ENCODE assay signal across 8 cellular contexts in genomic region chr9:117744856-117745389, GRCh38. TPM values are rescaled to one million over a fixed set of nuclear protein-coding genes. Genes with fewer than 3 reads are reported as not detected.
DNase-seq lines count a peak whose midpoint lies in the region; ATAC-seq and TF ChIP-seq lines count a peak whose summit lies in the region.

No MANE protein-coding gene starts in this region.

- H3K23me2 ChIP-seq in H9 (ENCODE audit: insufficient read length, low read depth, low read length, poor library complexity, severe bottlenecking): no peaks in the 10 kb centered on the region

- H3K18ac ChIP-seq in H9 (ENCODE audit: insufficient read length, low read depth, low read length): no peak overlapping the region

- POLR2A ChIA-PET in PC-3 (lab: Charles Lee; ENCODE audit: unreplicated experiment): no interaction called here

- no peak overlapping the region for H3T11ph ChIP-seq in H9 (ENCODE audit: low read length)

- no peaks in the 10 kb centered on the region for H3K4me1 ChIP-seq in H9 (ENCODE audit: insufficient read depth, low read length)
- no peaks in the 10 kb centered on the region for H3K4me1 ChIP-seq in duodenal mucosa (ENCODE audit: control insufficient read depth in 1 of 2, insufficient read depth in 2 of 2, low read length in 2 of 2)
- H3K4me1 ChIP-seq in mucosa of rectum (ENCODE audit: control insufficient read depth in 2 of 2, insufficient read depth in 2 of 2, low read length in 2 of 2): peaks cover 2 to 6% of the 10 kb centered on the region in 2 donors
- no peaks in the 10 kb centered on the region for H3K4me1 ChIP-seq in PC-3 (ENCODE audit: insufficient read depth, low read length)
- H3K4me1 ChIP-seq in BE2C: no peaks in the 10 kb centered on the region

- H3K9me3 ChIP-seq in H9 (ENCODE audit: control insufficient read depth, low read depth, low read length): no peaks in the 10 kb centered on the region
- H3K9me3 ChIP-seq in duodenal mucosa (ENCODE audit: control insufficient read depth in 1 of 2, low read length in 2 of 2): no peaks in the 10 kb centered on the region
- no peaks in the 10 kb centered on the region for H3K9me3 ChIP-seq in mucosa of rectum (ENCODE audit: control insufficient read depth in 2 of 2, low read length in 2 of 2)
- no peaks in the 10 kb centered on the region for H3K9me3 ChIP-seq in PC-3 (ENCODE audit: low read length)
- no peaks in the 10 kb centered on the region for H3K9me3 ChIP-seq in BE2C

- H4K91ac ChIP-seq in H9 (ENCODE audit: insufficient read length, low read depth, low read length): no peak overlapping the region

- H3K4me2 ChIP-seq in H9 (ENCODE audit: insufficient read depth, insufficient read length, low read length) (peak overlapping the region; percentile 2), PC-3 (ENCODE audit: low read length) (no peak overlapping the region)

- no peaks in the 10 kb centered on the region for H3K36me3 Mint-ChIP-seq in H9 (ENCODE audit: insufficient read depth in 1 of 3, low read depth in 3 of 3)

- peaks cover 0 to 2% of the 10 kb centered on the region in 2 experiments; a peak in 1 of 4 replicates for H3K4me1 Mint-ChIP-seq in H9

- no peak overlapping the region for H3K4ac ChIP-seq in H9 (ENCODE audit: low read depth, low read length)

- H3K27ac ChIP-seq in H9 (ENCODE audit: insufficient read length, low read depth, low read length): no peak overlapping the region
- H3K27ac ChIP-seq in duodenal mucosa (ENCODE audit: low read depth, low read length): no peak overlapping the region
- H3K27ac ChIP-seq in mucosa of rectum (ENCODE audit: low read depth in 2 of 2, low read length in 2 of 2): no peak overlapping the region
- H3K27ac ChIP-seq in PC-3 (ENCODE audit: low read length): no peak overlapping the region

- H3K9ac ChIP-seq in H9 (ENCODE audit: extremely low read depth, insufficient read length, low read length) (no peak overlapping the region), duodenal mucosa (ENCODE audit: low read depth in 1 of 2, low read length in 2 of 2) (no peak overlapping the region), mucosa of rectum (ENCODE audit: low read depth in 1 of 2, low read length in 2 of 2) (peak overlapping the region in 1 of 2 donors; percentile 39), PC-3 (ENCODE audit: low read length) (no peak overlapping the region)

- no peak overlapping the region for H3K56ac ChIP-seq in H9 (ENCODE audit: insufficient read length, low read depth, low read length)

- DNase-seq in AG10803 (ENCODE audit: low read depth): no peak
- DNase-seq in H9: peak; percentile 37
- DNase-seq in PC-3: no peak
- DNase-seq in NCI-H1694 treated with DMSO at 0.1 percent for 48 hours (lab: John Stamatoyannopoulos, UW): no peak
- DNase-seq in BE2C: no peak

- no peak overlapping the region for H2BK20ac ChIP-seq in H9 (ENCODE audit: low read depth, low read length, poor library complexity, severe bottlenecking)

- no TSS peak for BruUV-seq in PC-3 (replicated peaks; lab: Mats Ljungman, UMichigan)

- H4K20me1 ChIP-seq in H9 (ENCODE audit: control insufficient read depth, insufficient read depth, insufficient read length) (no peaks in the 10 kb centered on the region), PC-3 (ENCODE audit: low read length) (no peaks in the 10 kb centered on the region)

- H2BK15ac ChIP-seq in H9 (ENCODE audit: low read depth, low read length): no peak overlapping the region

- H3K27me3 ChIP-seq in H9 (ENCODE audit: insufficient read depth, low read length): no peaks in the 10 kb centered on the region
- peaks cover 15 to 17% of the 10 kb centered on the region in 2 donors for H3K27me3 ChIP-seq in duodenal mucosa (ENCODE audit: control insufficient read depth in 1 of 2, insufficient read depth in 2 of 2, low read length in 2 of 2)
- H3K27me3 ChIP-seq in mucosa of rectum (ENCODE audit: control insufficient read depth in 2 of 2, insufficient read depth in 2 of 2, low read length in 2 of 2): peaks cover 3 to 10% of the 10 kb centered on the region in 2 donors
- no peaks in the 10 kb centered on the region for H3K27me3 ChIP-seq in PC-3 (ENCODE audit: low read length)
- H3K27me3 ChIP-seq in BE2C: peaks cover 39% of the 10 kb centered on the region

- H3K79me2 ChIP-seq in H9 (ENCODE audit: insufficient read depth, low read length) (no peaks in the 10 kb centered on the region), PC-3 (ENCODE audit: low read length) (no peaks in the 10 kb centered on the region)

- CTCF ChIA-PET in PC-3 (lab: Charles Lee): no interaction called here

- H3K9me2 ChIP-seq in PC-3 (replicated peaks; ENCODE audit: low read length): no peaks in the 10 kb centered on the region

- no peak overlapping the region for H4K8ac ChIP-seq in H9 (replicated peaks; ENCODE audit: insufficient read length, low read depth, low read length)

- no peak overlapping the region for H3K4me3 Mint-ChIP-seq in H9

- no peak overlapping the region; a peak in 1 of 7 replicates for H3K27ac Mint-ChIP-seq in H9

- H3K23ac ChIP-seq in H9 (ENCODE audit: insufficient read length, low read depth, low read length): no peak overlapping the region

- H4K5ac ChIP-seq in H9 (ENCODE audit: insufficient read length, low read depth, low read length): no peak overlapping the region

- no peaks in the 10 kb centered on the region for H3K79me1 ChIP-seq in H9 (ENCODE audit: insufficient read depth, low read depth, low read length, poor library complexity, severe bottlenecking)

- peaks cover 0 to 3% of the 10 kb centered on the region in 2 experiments; a peak in 1 of 5 replicates for H3K9me3 Mint-ChIP-seq in H9

- no peak for TF ChIP-seq CTCF in AG10803 (conservative IDR thresholded peaks at IDR 0.05; ENCODE audit: low read length)
- TF ChIP-seq CTCF in H9 (conservative IDR thresholded peaks at IDR 0.05): no peak
- TF ChIP-seq CTCF in PC-3 (conservative IDR thresholded peaks at IDR 0.05; ENCODE audit: low read depth, low read length): no peak
- TF ChIP-seq CTCF in BE2C (IDR thresholded peaks at IDR 0.05; ENCODE audit: low read depth, low read length): no peak

- no peaks in the 10 kb centered on the region for H3F3A ChIP-seq in PC-3 (ENCODE audit: low read length, unreplicated experiment)

- no peaks in the 10 kb centered on the region for H3K36me3 ChIP-seq in duodenal mucosa (ENCODE audit: control insufficient read depth in 1 of 2, insufficient read depth in 2 of 2, low read length in 2 of 2)
- no peaks in the 10 kb centered on the region for H3K36me3 ChIP-seq in mucosa of rectum (ENCODE audit: control insufficient read depth in 2 of 2, insufficient read depth in 2 of 2, low read length in 2 of 2)
- H3K36me3 ChIP-seq in PC-3 (ENCODE audit: low read depth, low read length): no peaks in the 10 kb centered on the region
- H3K36me3 ChIP-seq in BE2C: no peaks in the 10 kb centered on the region

- intact Hi-C loops in PC-3 (cut with micrococcal nuclease): no loop called here

- ATAC-seq in PC-3 (no peak), HG02885 (IDR thresholded peaks at IDR 0.05; ENCODE audit: poor library complexity, unreplicated experiment) (no peak)

- no peak overlapping the region for H2BK5ac ChIP-seq in H9 (ENCODE audit: insufficient read length, low read length)

- H2AK5ac ChIP-seq in H9 (ENCODE audit: insufficient read length, low read length): no peak overlapping the region

- H2AFZ ChIP-seq in H9 (ENCODE audit: low read length): no peak overlapping the region
- no peak overlapping the region for H2AFZ ChIP-seq in PC-3 (ENCODE audit: low read length)

- no peaks in the 10 kb centered on the region; the same call in 1 of the 2 replicates for H3K27me3 Mint-ChIP-seq in H9 (ENCODE audit: low read depth)

- H3K4me3 ChIP-seq in AG10803 (ENCODE audit: low read length): peak overlapping the region; percentile 55
- peak overlapping the region; percentile 32 to 49 for H3K4me3 ChIP-seq in duodenal mucosa (ENCODE audit: low read depth in 1 of 2, low read length in 2 of 2)
- peak overlapping the region; percentile 57 to 58 for H3K4me3 ChIP-seq in mucosa of rectum (ENCODE audit: low read length in 2 of 2)
- no peak overlapping the region for H3K4me3 ChIP-seq in PC-3 (ENCODE audit: low read length)
- H3K4me3 ChIP-seq in BE2C (ENCODE audit: low read depth, low read length): no peak overlapping the region

- no peak overlapping the region for H2BK120ac ChIP-seq in H9 (ENCODE audit: low read depth, low read length, poor library complexity, severe bottlenecking)

- no peak overlapping the region for H2BK12ac ChIP-seq in H9 (ENCODE audit: insufficient read length, low read depth, low read length)

- no peak overlapping the region for H3K14ac ChIP-seq in H9 (ENCODE audit: insufficient read depth, low read length)

- WGBS in H9 (ENCODE audit: extremely low coverage, insufficient read length, low lambda C conversion rate): no CpG with 5 or more reads among the region's 46 CpGs

RNA-seq across cellular contexts. Expression of gene TLR4, which starts 40.7 kb away (rescaled TPM):
- total RNA-seq in H9 (2021) (0.07 TPM in 2 replicates), PC-3 (2014; rRNA removed) (0.06 TPM in 1 of 2 replicates, not detected in the other)
- polyA plus RNA-seq in BE2C (2012; ENCODE audit: insufficient read depth, insufficient read length, low read depth): 0.73 TPM

Comparison
In these comparisons a context has a peak if more than half of its experiments do, and no peak if none do; other contexts are left out.
1. H3K4me3 ChIP-seq: peak in AG10803 (single experiment), duodenal mucosa (2 of 2) and mucosa of rectum (2 of 2); none in PC-3 (single experiment) and BE2C (single experiment).